ENCODE assay signal across 11 cellular contexts in the genomic region with DNA sequence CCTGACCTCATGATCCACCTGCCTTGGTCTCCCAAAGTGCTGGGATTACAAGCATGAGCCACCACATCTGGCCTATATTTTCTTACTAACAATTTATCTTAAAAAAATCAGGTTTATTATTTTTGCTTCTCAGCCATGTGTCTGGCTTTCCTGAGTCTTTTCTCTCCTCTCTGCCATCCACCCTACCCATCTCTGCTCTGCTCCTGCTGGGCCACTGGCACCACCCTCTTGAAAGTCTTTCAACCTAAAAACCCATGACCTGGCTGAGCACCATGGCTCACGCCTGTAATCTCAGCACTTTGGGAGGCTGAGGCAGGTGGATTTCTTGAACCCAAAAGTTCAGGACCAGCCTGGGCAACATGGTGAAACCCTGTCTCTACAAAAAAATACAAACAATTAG. TPM values are rescaled to one million over a fixed set of nuclear protein-coding genes. Genes with fewer than 3 reads are reported as not detected.
A peak's percentile ranks its signal among the peaks of the same experiment; 100 is the strongest.
DNase-seq lines count a peak whose midpoint lies in the region; ATAC-seq and TF ChIP-seq lines count a peak whose summit lies in the region.
"Not testable (repeated sequence)": the region's sequence is repeated elsewhere in the genome, so short reads cannot be mapped to it uniquely, and the experiment has no call there.
"Had no signal": no experiment of that assay in that cellular context is flagged by ENCODE, and none has a peak within 500 bp of the region (broad histone marks: within the 10 kb centered on the region; RNA-seq: fewer than 3 reads in every experiment).

No MANE protein-coding gene starts in this region.

- H3K27ac Mint-ChIP-seq in CD4-positive, CD25-positive, alpha-beta regulatory T cell: peak overlapping the region in 2 of 3 donors; percentile 32 to 51
- H3K27ac Mint-ChIP-seq in WTC11 (0 out of 2 replicates have a peak overlapping the region, but pooled peaks have one; percentile 57), neural crest cell (ENCODE audit: unreplicated experiment) (peak overlapping the region; percentile 43)
- H3K27ac Mint-ChIP-seq in activated T-helper 2 cell treated with anti-CD3 and anti-CD28 coated beads, Interferon-gamma antibody, Interleukin-2, Interleukin-4, amounts not matched to agents 10 μg/mL and 5 μg/mL and 100 μg/mL, durations not matched to agents 14 hours and 24 hours and 36 hours: peak overlapping the region; percentile 28

- not testable (repeated sequence) for ATAC-seq in CD4-positive, CD25-positive, alpha-beta regulatory T cell (ENCODE audit: low read depth in 2 of 2); WTC11

- not testable (repeated sequence) for H3K4me3 ChIP-seq in CD4-positive, CD25-positive, alpha-beta regulatory T cell (ENCODE audit: low read depth, low read length); left ventricle myocardium inferior

- DNase-seq in CD4-positive, CD25-positive, alpha-beta regulatory T cell; WTC11 (ENCODE audit: low spot score); activated T-helper 2 cell treated with anti-CD3 and anti-CD28 coated beads, Interferon-gamma antibody, Interleukin-2, Interleukin-4, amounts not matched to agents 10 μg/mL and 5 μg/mL and 100 μg/mL, durations not matched to agents 14 hours and 24 hours and 36 hours (ENCODE audit: low spot score); left ventricle myocardium inferior; neural crest cell (ENCODE audit: low read depth, low spot score): not testable (repeated sequence)
- DNase-seq in cerebellar cortex (ENCODE audit: low spot score): peak; percentile 60

- H3K27me3 ChIP-seq in CD4-positive, CD25-positive, alpha-beta regulatory T cell (ENCODE audit: control insufficient read depth, insufficient read depth, low read length); left ventricle myocardium inferior (ENCODE audit: low read depth): not testable (repeated sequence)

- CTCF ChIA-PET in WTC11 (lab: Charles Lee): not testable (repeated sequence)

- H3K9me3 ChIP-seq in CD4-positive, CD25-positive, alpha-beta regulatory T cell (ENCODE audit: control insufficient read depth in 2 of 2, low read length in 2 of 2); left ventricle myocardium inferior (replicated peaks): not testable (repeated sequence)

- H3K36me3 Mint-ChIP-seq in CD4-positive, CD25-positive, alpha-beta regulatory T cell: peaks cover 34% of the 10 kb centered on the region
- H3K36me3 Mint-ChIP-seq in WTC11 (peaks cover 68% of the 10 kb centered on the region), neural crest cell (ENCODE audit: low read depth) (peaks cover 13% of the 10 kb centered on the region)
- H3K36me3 Mint-ChIP-seq in activated T-helper 2 cell treated with anti-CD3 and anti-CD28 coated beads, Interferon-gamma antibody, Interleukin-2, Interleukin-4, amounts not matched to agents 10 μg/mL and 5 μg/mL and 100 μg/mL, durations not matched to agents 14 hours and 24 hours and 36 hours (ENCODE audit: low read depth): peaks cover 84% of the 10 kb centered on the region

- intact Hi-C loops in activated T-helper 2 cell treated with anti-CD3 and anti-CD28 coated beads, Interferon-gamma antibody, Interleukin-2, Interleukin-4, amounts not matched to agents 10 μg/mL and 5 μg/mL and 100 μg/mL, durations not matched to agents 14 hours and 24 hours and 36 hours (cut with micrococcal nuclease); left ventricle myocardium inferior (cut with micrococcal nuclease): not testable (repeated sequence)

- peaks cover 51% of the 10 kb centered on the region for H3K36me3 ChIP-seq in CD4-positive, CD25-positive, alpha-beta regulatory T cell (ENCODE audit: control insufficient read depth, insufficient read depth, low read length)
- H3K36me3 ChIP-seq in left ventricle myocardium inferior: peaks cover 84% of the 10 kb centered on the region

- not testable (repeated sequence) for H3K4me1 ChIP-seq in CD4-positive, CD25-positive, alpha-beta regulatory T cell (ENCODE audit: control insufficient read depth, insufficient read depth, low read length, poor library complexity, severe bottlenecking)
- peaks cover 33% of the 10 kb centered on the region for H3K4me1 ChIP-seq in left ventricle myocardium inferior

- not testable (repeated sequence) for H3K9me3 Mint-ChIP-seq in CD4-positive, CD25-positive, alpha-beta regulatory T cell; WTC11; activated T-helper 2 cell treated with anti-CD3 and anti-CD28 coated beads, Interferon-gamma antibody, Interleukin-2, Interleukin-4, amounts not matched to agents 10 μg/mL and 5 μg/mL and 100 μg/mL, durations not matched to agents 14 hours and 24 hours and 36 hours; neural crest cell

- peaks cover 6 to 16% (median 10%) of the 10 kb centered on the region in 4 donors for H3K4me1 Mint-ChIP-seq in CD4-positive, CD25-positive, alpha-beta regulatory T cell
- not testable (repeated sequence) for H3K4me1 Mint-ChIP-seq in WTC11, neural crest cell
- peaks cover 20% of the 10 kb centered on the region for H3K4me1 Mint-ChIP-seq in activated T-helper 2 cell treated with anti-CD3 and anti-CD28 coated beads, Interferon-gamma antibody, Interleukin-2, Interleukin-4, amounts not matched to agents 10 μg/mL and 5 μg/mL and 100 μg/mL, durations not matched to agents 14 hours and 24 hours and 36 hours (ENCODE audit: low read depth)

- not testable (repeated sequence) for H3K4me3 Mint-ChIP-seq in CD4-positive, CD25-positive, alpha-beta regulatory T cell; WTC11; activated T-helper 2 cell treated with anti-CD3 and anti-CD28 coated beads, Interferon-gamma antibody, Interleukin-2, Interleukin-4, amounts not matched to agents 10 μg/mL and 5 μg/mL and 100 μg/mL, durations not matched to agents 14 hours and 24 hours and 36 hours (ENCODE audit: low read depth); neural crest cell

- TF ChIP-seq CTCF in WTC11 (IDR thresholded peaks at IDR 0.05); left ventricle myocardium inferior (IDR thresholded peaks at IDR 0.05; ENCODE audit: borderline replicate concordance); neural crest cell (conservative IDR thresholded peaks at IDR 0.05): not testable (repeated sequence)

- not testable (repeated sequence) for H3K27ac ChIP-seq in CD4-positive, CD25-positive, alpha-beta regulatory T cell (ENCODE audit: insufficient read depth, low read length, poor library complexity, severe bottlenecking)
- peak overlapping the region; percentile 4 for H3K27ac ChIP-seq in left ventricle myocardium inferior (replicated peaks)

- POLR2A ChIA-PET in WTC11 (lab: Charles Lee): not testable (repeated sequence)

- not testable (repeated sequence) for H3K27me3 Mint-ChIP-seq in CD4-positive, CD25-positive, alpha-beta regulatory T cell; WTC11 (ENCODE audit: low read depth); activated T-helper 2 cell treated with anti-CD3 and anti-CD28 coated beads, Interferon-gamma antibody, Interleukin-2, Interleukin-4, amounts not matched to agents 10 μg/mL and 5 μg/mL and 100 μg/mL, durations not matched to agents 14 hours and 24 hours and 36 hours (ENCODE audit: low read depth); neural crest cell (ENCODE audit: low read depth)

RNA-seq across cellular contexts. Expression of a gene that starts 37.2 kb away (rescaled TPM):
- 98.6 TPM for total RNA-seq in CD4-positive, CD25-positive, alpha-beta regulatory T cell
- 10 to 100 TPM; 12.8 to 14.7 (median 13.5) TPM for polyA plus RNA-seq in CD4-positive, CD25-positive, alpha-beta regulatory T cell
- 151 to 173 TPM (median 171 TPM) in 3 replicates for total RNA-seq in WTC11 (2021)
- 191 and 202 TPM in 2 replicates for total RNA-seq in activated T-helper 2 cell treated with anti-CD3 and anti-CD28 coated beads, Interferon-gamma antibody, Interleukin-2, Interleukin-4, amounts not matched to agents 10 μg/mL and 5 μg/mL and 100 μg/mL, durations not matched to agents 14 hours and 24 hours and 36 hours
- total RNA-seq in left ventricle myocardium inferior: 74.5 TPM
- total RNA-seq in neural crest cell: 194 and 209 TPM in 2 replicates

RNA-seq across cellular contexts. Expression of a gene that starts 44.8 kb away (rescaled TPM):
- 0.27 TPM for total RNA-seq in CD4-positive, CD25-positive, alpha-beta regulatory T cell
- under 1 TPM in 1 of 4 donors, not detected in 3; 0.28 TPM for polyA plus RNA-seq in CD4-positive, CD25-positive, alpha-beta regulatory T cell
- 2.1 to 2.4 TPM (median 2.2 TPM) in 3 replicates for total RNA-seq in WTC11 (2021)
- 1.0 and 1.7 TPM in 2 replicates for total RNA-seq in activated T-helper 2 cell treated with anti-CD3 and anti-CD28 coated beads, Interferon-gamma antibody, Interleukin-2, Interleukin-4, amounts not matched to agents 10 μg/mL and 5 μg/mL and 100 μg/mL, durations not matched to agents 14 hours and 24 hours and 36 hours
- 2.2 TPM for total RNA-seq in left ventricle myocardium inferior
- 0.19 TPM in 1 of 2 replicates, not detected in the other for total RNA-seq in neural crest cell
- total RNA-seq: A172; CD4-positive, alpha-beta memory T cell; Daoy had no signal
- polyA plus RNA-seq: BJ; CD4-positive, alpha-beta memory T cell; CD8-positive, alpha-beta memory T cell had no signal

RNA-seq across cellular contexts. Expression of a gene that starts 56.5 kb away (rescaled TPM):
- total RNA-seq in CD4-positive, CD25-positive, alpha-beta regulatory T cell: 10.1 TPM
- 1 to 10 TPM; 1.2 to 3.6 (median 2.0) TPM for polyA plus RNA-seq in CD4-positive, CD25-positive, alpha-beta regulatory T cell
- total RNA-seq in WTC11 (2021): 2.8 to 3.6 TPM (median 2.8 TPM) in 3 replicates
- 2.7 and 3.1 TPM in 2 replicates for total RNA-seq in activated T-helper 2 cell treated with anti-CD3 and anti-CD28 coated beads, Interferon-gamma antibody, Interleukin-2, Interleukin-4, amounts not matched to agents 10 μg/mL and 5 μg/mL and 100 μg/mL, durations not matched to agents 14 hours and 24 hours and 36 hours
- total RNA-seq in left ventricle myocardium inferior: 0.55 TPM
- total RNA-seq in neural crest cell: 4.0 and 4.4 TPM in 2 replicates
